18 cellular contexts compared by ENCODE assay signal in genomic region chr10:103636492-103636891, GRCh38.
A peak's percentile ranks its signal among the peaks of the same experiment; 100 is the strongest.
DNase-seq lines count a peak whose midpoint lies in the region; ATAC-seq and TF ChIP-seq lines count a peak whose summit lies in the region.
"Had no signal": no experiment of that assay in that cellular context is flagged by ENCODE, and none has a peak within 500 bp of the region (broad histone marks: within the 10 kb centered on the region; RNA-seq: fewer than 3 reads in every experiment).

No MANE protein-coding gene starts in this region.

- DNase-seq in DMS 273 (lab: John Stamatoyannopoulos, UW; ENCODE audit: unreplicated experiment) (peak; percentile 31), DMS 273 treated with DMSO at 0.1 percent for 48 hours (lab: John Stamatoyannopoulos, UW) (no peak), dorsolateral prefrontal cortex (no peak), transverse colon (no peak), occipital lobe (lab: John Stamatoyannopoulos, UW) (no peak)
- DNase-seq in activated T-helper 1 cell treated with anti-CD3 and anti-CD28 coated beads, Interleukin-12 subunit alpha, Interleukin-12 subunit beta, Interleukin-2, Interleukin-4 antibody, amounts not matched to agents 30 ng/mL and 10 ng/mL and 1 ng/mL, durations not matched to agents 14 hours and 24 hours and 36 hours (ENCODE audit: low spot score), result no peak
- DNase-seq: activated CD4-positive, alpha-beta T cell treated with anti-CD3 and anti-CD28 coated beads for 1 hour; activated T-cell treated with anti-CD3 and anti-CD28 coated beads for 4 hours; CD4-positive, CD25-positive, alpha-beta regulatory T cell; erythroblast; NCI-H2029 treated with DMSO at 0.1 percent for 48 hours; SHP77; testis had no signal

- TF ChIP-seq CTCF in dorsolateral prefrontal cortex (IDR thresholded peaks at IDR 0.05 in 54 of 56, conservative IDR thresholded peaks at IDR 0.05 in 2 of 56; ENCODE audit: low read depth in 1 of 56, partially characterized antibody in 56 of 56), result no peak
- TF ChIP-seq CTCF in nephron (IDR thresholded peaks at IDR 0.05; ENCODE audit: unreplicated experiment in 3 of 3), result no peak
- no peak for TF ChIP-seq CTCF in transverse colon (IDR thresholded peaks at IDR 0.05)

- no peaks in the 10 kb centered on the region for H3K9me3 Mint-ChIP-seq in nephron
- H3K9me3 Mint-ChIP-seq in activated T-helper 1 cell treated with anti-CD3 and anti-CD28 coated beads, Interleukin-12 subunit alpha, Interleukin-12 subunit beta, Interleukin-2, Interleukin-4 antibody, amounts not matched to agents 30 ng/mL and 10 ng/mL and 1 ng/mL, durations not matched to agents 14 hours and 24 hours and 36 hours, result no peaks in the 10 kb centered on the region
- H3K9me3 Mint-ChIP-seq: CD4-positive, CD25-positive, alpha-beta regulatory T cell; T-helper 2 cell treated with Interferon-gamma antibody and Interleukin-4, amounts not matched to agents 5 μg/mL and 100 μg/mL, for 36 hours had no signal

- TF ChIP-seq EP300 in transverse colon (IDR thresholded peaks at IDR 0.05; ENCODE audit: low read depth), result no peak

- peaks cover 22 to 40% (median 24%) of the 10 kb centered on the region in 4 donors for H3K4me1 ChIP-seq in transverse colon

- in situ Hi-C loops in transverse colon (cut with MboI; ENCODE audit: low pct_ligation_motif_present in 1 of 4, low pct_unique_long_range_greater_than_20kb in 1 of 4, low sequenced_read_pairs in 3 of 4), result no loop called here

- WGBS in transverse colon (ENCODE audit: low coverage in 1 of 2), 2 donors, result 72% methylated on average over 5 of the region's 5 CpGs; no CpG with 5 or more reads in 1 of the 2 donors

- no peaks in the 10 kb centered on the region for H3K9me3 ChIP-seq in transverse colon
- H3K9me3 ChIP-seq: testis had no signal

- no peaks in the 10 kb centered on the region for H3K27me3 Mint-ChIP-seq in nephron (ENCODE audit: low read depth)
- peaks cover 3% of the 10 kb centered on the region for H3K27me3 Mint-ChIP-seq in activated T-helper 1 cell treated with anti-CD3 and anti-CD28 coated beads, Interleukin-12 subunit alpha, Interleukin-12 subunit beta, Interleukin-2, Interleukin-4 antibody, amounts not matched to agents 30 ng/mL and 10 ng/mL and 1 ng/mL, durations not matched to agents 14 hours and 24 hours and 36 hours (ENCODE audit: insufficient read depth)
- H3K27me3 Mint-ChIP-seq: activated naive CD8-positive, alpha-beta T cell; CD4-positive, CD25-positive, alpha-beta regulatory T cell had no signal

- H3K27ac ChIP-seq in dorsolateral prefrontal cortex, result peak overlapping the region in 57 of 59 donors; percentile 6 to 91 (median 76)
- H3K27ac ChIP-seq in transverse colon, result peak overlapping the region; percentile 69 to 85 (median 76)
- H3K27ac ChIP-seq: 22Rv1, testis had no signal

- H3K27ac Mint-ChIP-seq in nephron, result peak overlapping the region; percentile 81 to 94 (median 88)
- no peak overlapping the region for H3K27ac Mint-ChIP-seq in activated T-helper 1 cell treated with anti-CD3 and anti-CD28 coated beads, Interleukin-12 subunit alpha, Interleukin-12 subunit beta, Interleukin-2, Interleukin-4 antibody, amounts not matched to agents 30 ng/mL and 10 ng/mL and 1 ng/mL, durations not matched to agents 14 hours and 24 hours and 36 hours
- H3K27ac Mint-ChIP-seq: activated naive CD8-positive, alpha-beta T cell; T-helper 2 cell treated with Interferon-gamma antibody and Interleukin-4, amounts not matched to agents 5 μg/mL and 100 μg/mL, for 36 hours had no signal

- intact Hi-C loops in dorsolateral prefrontal cortex (cut with DNase I), result no loop called here
- intact Hi-C loops in transverse colon (cut with DNase I; ENCODE audit: low total_unique reads), result no loop called here
- intact Hi-C loops in activated T-helper 1 cell treated with anti-CD3 and anti-CD28 coated beads, Interleukin-12 subunit alpha, Interleukin-12 subunit beta, Interleukin-2, Interleukin-4 antibody, amounts not matched to agents 30 ng/mL and 10 ng/mL and 1 ng/mL, durations not matched to agents 14 hours and 24 hours and 36 hours (cut with micrococcal nuclease), result no loop called here

- no peak for TF ChIP-seq POLR2A in transverse colon (IDR thresholded peaks at IDR 0.05)

- ATAC-seq in GM21619 (IDR thresholded peaks at IDR 0.05; ENCODE audit: unreplicated experiment), result no peak

- H3K4me3 ChIP-seq in dorsolateral prefrontal cortex (peak overlapping the region in 1 of 59 donors; percentile 2), transverse colon (no peak overlapping the region)
- H3K4me3 ChIP-seq: testis had no signal

- H3K4me1 Mint-ChIP-seq in nephron, result peaks cover 56% of the 10 kb centered on the region
- no peaks in the 10 kb centered on the region for H3K4me1 Mint-ChIP-seq in activated T-helper 1 cell treated with anti-CD3 and anti-CD28 coated beads, Interleukin-12 subunit alpha, Interleukin-12 subunit beta, Interleukin-2, Interleukin-4 antibody, amounts not matched to agents 30 ng/mL and 10 ng/mL and 1 ng/mL, durations not matched to agents 14 hours and 24 hours and 36 hours (ENCODE audit: low read depth)

- H3K36me3 Mint-ChIP-seq in nephron (ENCODE audit: low read depth), result peaks cover 3% of the 10 kb centered on the region
- H3K36me3 Mint-ChIP-seq in activated T-helper 1 cell treated with anti-CD3 and anti-CD28 coated beads, Interleukin-12 subunit alpha, Interleukin-12 subunit beta, Interleukin-2, Interleukin-4 antibody, amounts not matched to agents 30 ng/mL and 10 ng/mL and 1 ng/mL, durations not matched to agents 14 hours and 24 hours and 36 hours (ENCODE audit: low read depth), result no peaks in the 10 kb centered on the region
- H3K36me3 Mint-ChIP-seq: activated naive CD8-positive, alpha-beta T cell; CD4-positive, CD25-positive, alpha-beta regulatory T cell had no signal

- H3K4me3 Mint-ChIP-seq in nephron, result peak overlapping the region in 1 of 3 experiments; percentile 32
- no peak overlapping the region for H3K4me3 Mint-ChIP-seq in activated T-helper 1 cell treated with anti-CD3 and anti-CD28 coated beads, Interleukin-12 subunit alpha, Interleukin-12 subunit beta, Interleukin-2, Interleukin-4 antibody, amounts not matched to agents 30 ng/mL and 10 ng/mL and 1 ng/mL, durations not matched to agents 14 hours and 24 hours and 36 hours
- H3K4me3 Mint-ChIP-seq: activated naive CD8-positive, alpha-beta T cell; CD4-positive, CD25-positive, alpha-beta regulatory T cell; T-helper 2 cell treated with Interferon-gamma antibody and Interleukin-4, amounts not matched to agents 5 μg/mL and 100 μg/mL, for 36 hours had no signal

- H3K27me3 ChIP-seq in dorsolateral prefrontal cortex, result no peaks in the 10 kb centered on the region
- no peaks in the 10 kb centered on the region for H3K27me3 ChIP-seq in transverse colon
- H3K27me3 ChIP-seq: testis had no signal

- H3K36me3 ChIP-seq in transverse colon, result no peaks in the 10 kb centered on the region
